8 cellular contexts compared by ENCODE assay signal in the genomic region with DNA sequence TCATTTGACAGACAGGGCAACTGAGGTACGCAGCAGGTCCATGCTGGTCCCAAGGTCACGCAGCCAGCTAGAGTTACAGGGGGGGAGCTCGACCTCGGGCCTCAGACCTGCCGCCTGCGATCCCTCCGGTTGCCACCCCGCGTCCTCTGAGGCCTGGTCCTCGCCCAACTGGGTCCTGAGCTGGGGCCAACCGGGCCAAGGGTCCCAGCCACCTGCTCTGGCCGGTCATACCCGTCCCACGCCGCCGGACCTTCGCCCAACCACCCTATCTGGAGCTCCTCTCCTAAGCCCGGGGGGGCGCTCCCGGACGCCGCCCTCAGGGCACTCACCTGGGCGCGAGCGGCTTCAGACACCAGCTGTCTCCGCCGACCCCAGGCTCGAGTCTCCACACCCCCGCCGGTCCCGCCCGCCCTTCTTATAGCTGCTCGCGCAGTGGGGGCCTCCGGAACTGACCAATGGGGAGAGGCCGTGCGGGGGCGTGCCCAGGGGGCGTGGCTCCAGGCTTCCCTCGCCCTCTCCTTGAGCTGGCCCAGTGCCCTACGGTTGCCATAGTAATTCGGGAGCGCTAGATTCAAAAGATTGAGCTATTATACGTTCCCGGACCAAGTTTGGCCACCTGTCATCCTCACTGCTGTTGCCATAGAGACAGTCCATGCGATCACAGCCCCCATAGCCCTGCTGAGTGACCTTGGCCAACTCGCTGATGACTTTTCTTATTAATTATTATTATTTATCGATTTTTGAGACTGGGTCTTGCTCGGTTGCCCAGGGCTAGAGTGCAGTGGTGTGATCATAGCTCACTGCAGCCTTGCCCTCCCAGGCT. TPM values are rescaled to one million over a fixed set of nuclear protein-coding genes. Genes with fewer than 3 reads are reported as not detected.
A peak's percentile ranks its signal among the peaks of the same experiment; 100 is the strongest.
DNase-seq lines count a peak whose midpoint lies in the region; ATAC-seq and TF ChIP-seq lines count a peak whose summit lies in the region.

A gene with protein sequence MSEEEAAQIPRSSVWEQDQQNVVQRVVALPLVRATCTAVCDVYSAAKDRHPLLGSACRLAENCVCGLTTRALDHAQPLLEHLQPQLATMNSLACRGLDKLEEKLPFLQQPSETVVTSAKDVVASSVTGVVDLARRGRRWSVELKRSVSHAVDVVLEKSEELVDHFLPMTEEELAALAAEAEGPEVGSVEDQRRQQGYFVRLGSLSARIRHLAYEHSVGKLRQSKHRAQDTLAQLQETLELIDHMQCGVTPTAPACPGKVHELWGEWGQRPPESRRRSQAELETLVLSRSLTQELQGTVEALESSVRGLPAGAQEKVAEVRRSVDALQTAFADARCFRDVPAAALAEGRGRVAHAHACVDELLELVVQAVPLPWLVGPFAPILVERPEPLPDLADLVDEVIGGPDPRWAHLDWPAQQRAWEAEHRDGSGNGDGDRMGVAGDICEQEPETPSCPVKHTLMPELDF (minus strand): TSS at position 389 of the 823 bp plus-strand sequence. CDS start 1,150 bp downstream, outside the sequence.

- no peaks in the 10 kb centered on the region for H3K9me3 ChIP-seq in Peyer's patch

- H3K27ac ChIP-seq in Peyer's patch: no peak within 1 kb of the TSS
- H3K27ac ChIP-seq in adipose tissue (ENCODE audit: low read depth, low read length): no peak within 1 kb of the TSS

- WGBS in adipose tissue, 3 donors: 4 to 14% (median 14%) methylated on average over 49 of the region's 49 CpGs

- peaks cover 0 to 9% (median 0%) of the 10 kb centered on the region in 4 donors for H3K4me1 ChIP-seq in Peyer's patch

- peak in 10 of 14 donors; percentile 23 to 72 (median 46) for DNase-seq in C1 segment of cervical spinal cord (lab: John Stamatoyannopoulos, UW)
- peak; percentile 97 for DNase-seq in HuH-7.5 (ENCODE audit: low spot score)
- DNase-seq in Peyer's patch: peak; percentile 27 to 70 (median 70)
- DNase-seq in left cardiac atrium: peak; percentile 86
- peak; percentile 15 for DNase-seq in pons (ENCODE audit: low spot score)

- H3K27me3 ChIP-seq in Peyer's patch: peaks cover 0 to 9% of the 10 kb centered on the region in 2 donors

- ATAC-seq in left cardiac atrium: peak; percentile 85 to 94
- no peak for ATAC-seq in HG02840 (IDR thresholded peaks at IDR 0.05; ENCODE audit: low FRiP score, unreplicated experiment)
- no peak for ATAC-seq in GM21717 (IDR thresholded peaks at IDR 0.05; ENCODE audit: unreplicated experiment)

- no peak for TF ChIP-seq CTCF in Peyer's patch (IDR thresholded peaks at IDR 0.05)

- intact Hi-C loops in left cardiac atrium (cut with DNase I): no loop called here

- peak within 1 kb of the TSS in 3 of 4 donors; percentile 15 to 30 (median 18) for H3K4me3 ChIP-seq in Peyer's patch

- no peaks in the 10 kb centered on the region for H3K36me3 ChIP-seq in Peyer's patch

- no peak for TF ChIP-seq POLR2A in Peyer's patch (IDR thresholded peaks at IDR 0.05)

RNA-seq across cellular contexts. Expression of the gene that starts here (rescaled TPM):
- 1 to 10 TPM in 2 of 4 donors, not detected in 2; 2.1 to 3.2 TPM for total RNA-seq in Peyer's patch
- polyA plus RNA-seq in adipose tissue: 100 to 1,000 TPM in 1 of 3 donors, 10 to 100 TPM in 2; 38.2 to 205 (median 66.1) TPM
- 10 to 100 TPM; 32.7 to 47.8 TPM for total RNA-seq in left cardiac atrium

Comparison
In these comparisons a context has a peak if more than half of its experiments do, and no peak if none do; other contexts are left out.
1. RNA of the gene that starts here (total RNA-seq): 32.7 to 47.8 TPM in left cardiac atrium; 2.1 to 3.2 TPM in Peyer's patch; every median in the first group is over 4 times any median in the second.
2. DNase-seq: peak in every context shown above with its lines; median percentile 97 in HuH-7.5; 86 in left cardiac atrium; 70 in Peyer's patch; 46 in C1 segment of cervical spinal cord; 15 in pons.
3. ATAC-seq: peak in left cardiac atrium (2 of 2); none in HG02840 (single experiment) and GM21717 (single experiment).